ENCODE assay signal across 7 cellular contexts in genomic region chr9:41779897-41780406, GRCh38.
DNase-seq lines count a peak whose midpoint lies in the region; ATAC-seq and TF ChIP-seq lines count a peak whose summit lies in the region.
"Not testable (repeated sequence)": the region's sequence is repeated elsewhere in the genome, so short reads cannot be mapped to it uniquely, and the experiment has no call there.

No MANE protein-coding gene starts in this region.

- H3K9me3 Mint-ChIP-seq in nephron progenitor cell; progenitor cell of endocrine pancreas (ENCODE audit: low read depth): not testable (repeated sequence)

- TF ChIP-seq POLR2A in testis (IDR thresholded peaks at IDR 0.05), result not testable (repeated sequence)

- BruUV-seq in mammary epithelial cell (replicated peaks; lab: Mats Ljungman, UMichigan), result not testable (repeated sequence)

- in situ Hi-C loops in mammary epithelial cell (cut with MboI; ENCODE audit: low sequenced_read_pairs in 2 of 2), result not testable (repeated sequence)

- TF ChIP-seq CTCF in mammary epithelial cell (conservative IDR thresholded peaks at IDR 0.05 in 1 of 2, IDR thresholded peaks at IDR 0.05 in 1 of 2; ENCODE audit: extremely low read depth in 1 of 2, insufficient read depth in 1 of 2, low read depth in 1 of 2, low read length in 2 of 2); nephron progenitor cell (IDR thresholded peaks at IDR 0.05); progenitor cell of endocrine pancreas (IDR thresholded peaks at IDR 0.05; ENCODE audit: unreplicated experiment); testis (IDR thresholded peaks at IDR 0.05): not testable (repeated sequence)

- peak overlapping the region; percentile 26 for H2AFZ ChIP-seq in mammary epithelial cell (ENCODE audit: low read depth, low read length)

- H3K79me2 ChIP-seq in mammary epithelial cell (ENCODE audit: insufficient read depth, low read length), result not testable (repeated sequence)

- dilution Hi-C loops in mammary epithelial cell (cut with HindIII; ENCODE audit: low sequenced_read_pairs), result not testable (repeated sequence)

- H3K4me3 Mint-ChIP-seq in nephron progenitor cell; progenitor cell of endocrine pancreas (ENCODE audit: low read depth): not testable (repeated sequence)

- CTCF ChIA-PET in mammary epithelial cell (lab: Charles Lee; ENCODE audit: low non-redundant PET), result not testable (repeated sequence)

- H3K27me3 Mint-ChIP-seq in nephron progenitor cell (ENCODE audit: low read depth, poor library complexity); progenitor cell of endocrine pancreas: not testable (repeated sequence)

- H3K36me3 Mint-ChIP-seq in nephron progenitor cell (ENCODE audit: low read depth); progenitor cell of endocrine pancreas (ENCODE audit: insufficient read depth): not testable (repeated sequence)

- H3K9ac ChIP-seq in mammary epithelial cell (ENCODE audit: insufficient read depth, low read length), result not testable (repeated sequence)

- not testable (repeated sequence) for H3K27me3 ChIP-seq in mammary epithelial cell (ENCODE audit: insufficient read depth, low read length); testis

- H3K36me3 ChIP-seq in mammary epithelial cell (ENCODE audit: insufficient read depth, low read length); testis (ENCODE audit: low read depth, missing control alignments): not testable (repeated sequence)

- ATAC-seq in left cardiac atrium, result not testable (repeated sequence)

- H3K4me3 ChIP-seq in mammary epithelial cell (replicated peaks in 1 of 3; ENCODE audit: insufficient read depth in 1 of 3, low read depth in 2 of 3, low read length in 3 of 3); testis: not testable (repeated sequence)

- H3K27ac ChIP-seq in mammary epithelial cell (ENCODE audit: insufficient read depth, low read depth, low read length); testis: not testable (repeated sequence)

- H3K9me3 ChIP-seq in mammary epithelial cell (replicated peaks; ENCODE audit: insufficient read depth, low read length); testis: not testable (repeated sequence)

- DNase-seq in M059J (ENCODE audit: low read depth) (peak; percentile 5), left cardiac atrium (peak; percentile 29), left kidney (ENCODE audit: low read depth, low spot score) (peak; percentile 4), nephron progenitor cell (peak; percentile 15), testis (peak; percentile 37)
- not testable (repeated sequence) for DNase-seq in mammary epithelial cell; progenitor cell of endocrine pancreas (ENCODE audit: low spot score, unreplicated experiment)

- WGBS in mammary epithelial cell (ENCODE audit: low coverage, missing lambda C conversion rate), result 15% methylated on average over 9 of the region's 17 CpGs
- 13 to 51% methylated on average over 9 of the region's 17 CpGs for WGBS in testis, 2 donors

- H3K4me2 ChIP-seq in mammary epithelial cell (ENCODE audit: insufficient read depth, low read depth, low read length), result not testable (repeated sequence)

- H3K4me1 ChIP-seq in mammary epithelial cell (ENCODE audit: insufficient read depth, low read length); testis: not testable (repeated sequence)

- H4K20me1 ChIP-seq in mammary epithelial cell (ENCODE audit: insufficient read depth, low read length), result not testable (repeated sequence)

- intact Hi-C loops in mammary epithelial cell (cut with micrococcal nuclease); left cardiac atrium (cut with DNase I); testis (cut with DNase I; ENCODE audit: low total_unique reads): not testable (repeated sequence)

- H3K27ac Mint-ChIP-seq in nephron progenitor cell, result peak overlapping the region; percentile 34
- peak overlapping the region; percentile 66 for H3K27ac Mint-ChIP-seq in progenitor cell of endocrine pancreas

- H3K4me1 Mint-ChIP-seq in nephron progenitor cell; progenitor cell of endocrine pancreas (ENCODE audit: low read depth): not testable (repeated sequence)
